In the genomic region with DNA sequence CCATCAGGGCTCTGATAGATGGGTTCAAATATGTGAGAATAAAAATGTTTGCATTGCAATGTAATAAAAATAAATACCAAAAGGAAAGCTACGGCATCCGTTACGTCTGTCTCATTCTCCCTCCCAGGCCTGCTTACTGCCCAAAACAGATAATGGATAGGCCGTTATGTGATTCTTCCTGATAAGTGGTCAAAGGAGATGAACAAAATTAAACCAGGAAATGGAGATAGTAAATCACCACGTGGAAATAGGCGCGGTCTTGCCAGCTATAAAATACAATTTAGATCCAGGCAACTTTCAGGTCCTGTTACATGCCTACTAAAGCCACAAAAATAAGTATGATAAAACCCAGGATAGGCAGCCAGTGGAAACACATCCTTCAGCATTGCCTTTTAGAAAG, we compare ENCODE assay signal across 26 cellular contexts. TPM values are rescaled to one million over a fixed set of nuclear protein-coding genes. Genes with fewer than 3 reads are reported as not detected.
A peak's percentile ranks its signal among the peaks of the same experiment; 100 is the strongest.
DNase-seq lines count a peak whose midpoint lies in the region; TF ChIP-seq lines count a peak whose summit lies in the region.
"Had no signal": no experiment of that assay in that cellular context is flagged by ENCODE, and none has a peak within 500 bp of the region (broad histone marks: within the 10 kb centered on the region; RNA-seq: fewer than 3 reads in every experiment).

No MANE protein-coding gene starts in this region.

- no peaks in the 10 kb centered on the region for H3K9me3 ChIP-seq in tibial nerve
- H3K9me3 ChIP-seq: MG63, Peyer's patch, SK-N-SH had no signal

- H3K4me3 ChIP-seq in tibial nerve = no peak overlapping the region
- H3K4me3 ChIP-seq: GM23248, MG63, Peyer's patch had no signal

- peak overlapping the region in 3 of 4 donors; percentile 30 to 80 (median 63) for H3K27ac ChIP-seq in tibial nerve
- H3K27ac ChIP-seq: 22Rv1, GM23248, Peyer's patch had no signal

- TF ChIP-seq EP300 in tibial nerve (IDR thresholded peaks at IDR 0.05) = no peak

- H3K4me3 Mint-ChIP-seq in activated T-cell treated with anti-CD3 and anti-CD28 coated beads, Interleukin-2, amount 50 U/mL, for 24 hours = no peak overlapping the region
- H3K4me3 Mint-ChIP-seq: CD4-positive, CD25-positive, alpha-beta regulatory T cell had no signal

- TF ChIP-seq CTCF in tibial nerve (IDR thresholded peaks at IDR 0.05) = no peak

- H3K27ac Mint-ChIP-seq in activated T-cell treated with anti-CD3 and anti-CD28 coated beads, Interleukin-2, amount 50 U/mL, for 24 hours = no peak overlapping the region
- H3K27ac Mint-ChIP-seq: CD4-positive, CD25-positive, alpha-beta regulatory T cell had no signal

- DNase-seq in DMS153 (lab: John Stamatoyannopoulos, UW) = peak; percentile 31
- no peak for DNase-seq in DMS153 treated with DMSO at 0.1 percent for 48 hours (lab: John Stamatoyannopoulos, UW; ENCODE audit: unreplicated experiment)
- peak; percentile 51 for DNase-seq in OCI-M1 (lab: John Stamatoyannopoulos, UW)
- peak; percentile 6 to 7 for DNase-seq in dermis microvascular lymphatic vessel endothelial cell (ENCODE audit: low read depth in 2 of 2)
- no peak for DNase-seq in tibial nerve (ENCODE audit: low spot score in 2 of 2)
- DNase-seq in activated T-cell treated with anti-CD3 and anti-CD28 coated beads, Interleukin-2, amount 50 U/mL, for 24 hours = no peak
- no peak for DNase-seq in C1 segment of cervical spinal cord (lab: John Stamatoyannopoulos, UW)
- DNase-seq in NCI-H1105 treated with DMSO at 0.1 percent for 48 hours (lab: John Stamatoyannopoulos, UW) = no peak
- DNase-seq: CD4-positive, CD25-positive, alpha-beta regulatory T cell; H7; Kasumi-1; MG63; NCI-H1694; NCI-H2029 treated with DMSO at 0.1 percent for 48 hours; NCI-H2171; NCI-H226; NCI-H510A; NCI-H69; Peyer's patch; SIG-M5; SK-N-SH; SW 1271 had no signal

- no peak for TF ChIP-seq POLR2A in tibial nerve (IDR thresholded peaks at IDR 0.05)

- no peaks in the 10 kb centered on the region for H3K9me3 Mint-ChIP-seq in activated T-cell treated with anti-CD3 and anti-CD28 coated beads, Interleukin-2, amount 50 U/mL, for 24 hours

- H3K27me3 Mint-ChIP-seq in activated T-cell treated with anti-CD3 and anti-CD28 coated beads, Interleukin-2, amount 50 U/mL, for 24 hours = peaks cover 40% of the 10 kb centered on the region

- H3K36me3 ChIP-seq in tibial nerve = no peaks in the 10 kb centered on the region
- H3K36me3 ChIP-seq: MG63, Peyer's patch had no signal

- peaks cover 0 to 15% of the 10 kb centered on the region in 2 donors for H3K27me3 ChIP-seq in tibial nerve
- H3K27me3 ChIP-seq: Peyer's patch had no signal

- peaks cover 0 to 19% (median 2%) of the 10 kb centered on the region in 4 donors for H3K4me1 ChIP-seq in tibial nerve
- H3K4me1 ChIP-seq: Peyer's patch had no signal

- no peaks in the 10 kb centered on the region for H3K36me3 Mint-ChIP-seq in activated T-cell treated with anti-CD3 and anti-CD28 coated beads, Interleukin-2, amount 50 U/mL, for 24 hours (ENCODE audit: low read depth)
- H3K36me3 Mint-ChIP-seq: CD4-positive, CD25-positive, alpha-beta regulatory T cell had no signal

- peaks cover 7% of the 10 kb centered on the region for H3K4me1 Mint-ChIP-seq in activated T-cell treated with anti-CD3 and anti-CD28 coated beads, Interleukin-2, amount 50 U/mL, for 24 hours (ENCODE audit: low read depth)
- H3K4me1 Mint-ChIP-seq: CD4-positive, CD25-positive, alpha-beta regulatory T cell had no signal

- 66 to 74% methylated on average over 7 of the region's 7 CpGs for WGBS in tibial nerve, 2 donors

RNA-seq across cellular contexts. Expression of gene CCL1, which starts 49.5 kb away (rescaled TPM):
- total RNA-seq in dermis microvascular lymphatic vessel endothelial cell (not detected in 2 replicates), tibial nerve (not detected)
- total RNA-seq: CD4-positive, CD25-positive, alpha-beta regulatory T cell; GM23248; H7; HepG2; HT-29; Peyer's patch had no signal

RNA-seq across cellular contexts. Expression of gene CCL13, which starts 56.3 kb away (rescaled TPM):
- total RNA-seq in dermis microvascular lymphatic vessel endothelial cell (not detected in 2 replicates), tibial nerve (100 to 1,000 TPM in 1 of 4 donors, 10 to 100 TPM in 3; 35.2 to 307 (median 45.8) TPM)
- total RNA-seq: CD4-positive, CD25-positive, alpha-beta regulatory T cell; GM23248; H7; HepG2; HT-29 had no signal

Comparison
In these comparisons a context has a peak if more than half of its experiments do, and no peak if none do; other contexts are left out.
1. DNase-seq: peak in DMS153 (single experiment), OCI-M1 (single experiment) and dermis microvascular lymphatic vessel endothelial cell (2 of 2); none in DMS153 treated with DMSO at 0.1 percent for 48 hours (single experiment), tibial nerve (0 of 2), activated T-cell treated with anti-CD3 and anti-CD28 coated beads, Interleukin-2, amount 50 U/mL, for 24 hours (single experiment), C1 segment of cervical spinal cord (0 of 14) and NCI-H1105 treated with DMSO at 0.1 percent for 48 hours (single experiment).
2. RNA of gene CCL13, which starts 56.3 kb away (total RNA-seq): 35.2 to 307 TPM in tibial nerve; not detected in dermis microvascular lymphatic vessel endothelial cell; every median in the first group is over 10 times any median in the second.